1 cellular context compared by ENCODE assay signal in genomic region chr21:43023175-43023574, GRCh38.
TF ChIP-seq lines count a peak whose summit lies in the region.

No MANE protein-coding gene starts in this region.

TF ChIP-seq in WTC11, 78 proteins besides CTCF, POLR2A, EP300 and RAD21 (continued from another document):
- no peak for TF ChIP-seq HMGXB4 (CRISPR knock-in tag; IDR thresholded peaks at IDR 0.05)
- TF ChIP-seq FOXP1 (CRISPR knock-in tag; IDR thresholded peaks at IDR 0.05; ENCODE audit: borderline replicate concordance): no peak
- no peak for TF ChIP-seq ZNF281 (CRISPR knock-in tag; IDR thresholded peaks at IDR 0.05)
- no peak for TF ChIP-seq SOX15 (CRISPR knock-in tag; IDR thresholded peaks at IDR 0.05)
- TF ChIP-seq TEAD1 (CRISPR knock-in tag; IDR thresholded peaks at IDR 0.05): no peak
- TF ChIP-seq RELA (CRISPR knock-in tag; IDR thresholded peaks at IDR 0.05; ENCODE audit: borderline replicate concordance): no peak
